16 cellular contexts compared by ENCODE assay signal in genomic region chr1:234562336-234562735, GRCh38. TPM values are rescaled to one million over a fixed set of nuclear protein-coding genes. Genes with fewer than 3 reads are reported as not detected.
DNase-seq lines count a peak whose midpoint lies in the region; ATAC-seq and TF ChIP-seq lines count a peak whose summit lies in the region.
"Had no signal": no experiment of that assay in that cellular context is flagged by ENCODE, and none has a peak within 500 bp of the region (broad histone marks: within the 10 kb centered on the region; RNA-seq: fewer than 3 reads in every experiment).

No MANE protein-coding gene starts in this region.

- no peaks in the 10 kb centered on the region for H3K36me3 ChIP-seq in esophagus squamous epithelium
- no peaks in the 10 kb centered on the region for H3K36me3 ChIP-seq in mesodermal cell (ENCODE audit: control insufficient read depth, insufficient read depth, low read length)
- H3K36me3 ChIP-seq in uterus, result no peaks in the 10 kb centered on the region
- H3K36me3 ChIP-seq: BLaER1 had no signal

- DNase-seq in activated CD8-positive, alpha-beta memory T cell treated with anti-CD3 and anti-CD28 coated beads, Interleukin-2, amount 50 U/mL, for 48 hours, result peak; percentile 23
- no peak for DNase-seq in activated CD8-positive, alpha-beta memory T cell treated with anti-CD3 and anti-CD28 coated beads, Interleukin-2, amount 50 U/mL, for 4 hours
- DNase-seq in esophagus squamous epithelium (lab: John Stamatoyannopoulos, UW) (no peak), uterus (peak in 1 of 2 donors; percentile 24), T-helper 1 cell (no peak)
- DNase-seq: activated naive CD8-positive, alpha-beta T cell treated with anti-CD3 and anti-CD28 coated beads, Interleukin-2, amount 10 ng/mL, durations not matched to agents 7 days and 5 days; activated T-cell treated with anti-CD3 and anti-CD28 coated beads, Interleukin-2, amount 50 U/mL, for 4 hours; DMS 273 treated with DMSO at 0.1 percent for 48 hours; SHP77 treated with DMSO at 0.1 percent for 48 hours; substantia nigra had no signal

- 38 to 60% methylated on average over 5 to 6 of the region's 7 CpGs for WGBS in esophagus squamous epithelium, 2 donors
- WGBS in mesodermal cell (ENCODE audit: insufficient coverage in 2 of 2), 2 experiments, result 82 to 92% methylated on average over 5 to 7 of the region's 7 CpGs

- no peak for ATAC-seq in HG03378 (IDR thresholded peaks at IDR 0.05; ENCODE audit: unreplicated experiment)
- no peak for ATAC-seq in HG03159 (IDR thresholded peaks at IDR 0.05; ENCODE audit: unreplicated experiment)
- ATAC-seq: activated T-cell treated with anti-CD3 and anti-CD28 coated beads, Interleukin-2, amount 50 U/mL, for 4 hours had no signal

- no peak for TF ChIP-seq POLR2A in esophagus squamous epithelium (IDR thresholded peaks at IDR 0.05)
- TF ChIP-seq POLR2A in uterus (IDR thresholded peaks at IDR 0.05), result no peak

- intact Hi-C loops in esophagus squamous epithelium (cut with DNase I), result no loop called here
- intact Hi-C loops in uterus (cut with DNase I; ENCODE audit: low total_unique reads), result no loop called here

- H3K27ac ChIP-seq in esophagus squamous epithelium, result peak overlapping the region in 3 of 4 donors; percentile 31 to 65 (median 48)
- peak overlapping the region; percentile 6 for H3K27ac ChIP-seq in mesodermal cell (ENCODE audit: low read depth, low read length, severe bottlenecking)
- H3K27ac ChIP-seq in uterus, result peak overlapping the region; percentile 58 to 62
- H3K27ac ChIP-seq: 22Rv1, BLaER1, KMS-11 had no signal

- no peak overlapping the region for H3K4me3 ChIP-seq in esophagus squamous epithelium
- no peak overlapping the region for H3K4me3 ChIP-seq in mesodermal cell (ENCODE audit: extremely low read depth, insufficient read depth, low read length, poor library complexity, severe bottlenecking)
- H3K4me3 ChIP-seq in uterus, result no peak overlapping the region
- H3K4me3 ChIP-seq: BLaER1 had no signal

- H3K4me1 ChIP-seq in esophagus squamous epithelium (peaks cover 6 to 45% (median 7%) of the 10 kb centered on the region in 3 donors), mesodermal cell (ENCODE audit: control insufficient read depth, insufficient read depth, low read length, poor library complexity, severe bottlenecking) (peaks cover 21% of the 10 kb centered on the region), uterus (no peaks in the 10 kb centered on the region)

- TF ChIP-seq CTCF in esophagus squamous epithelium (IDR thresholded peaks at IDR 0.05), result no peak
- TF ChIP-seq CTCF in uterus (IDR thresholded peaks at IDR 0.05), result no peak

- H3K27me3 ChIP-seq in esophagus squamous epithelium, result no peaks in the 10 kb centered on the region
- no peaks in the 10 kb centered on the region for H3K27me3 ChIP-seq in uterus
- H3K27me3 ChIP-seq: BLaER1 had no signal

- no peaks in the 10 kb centered on the region for H3K9me3 ChIP-seq in esophagus squamous epithelium
- H3K9me3 ChIP-seq in mesodermal cell (ENCODE audit: control insufficient read depth, low read length), result no peaks in the 10 kb centered on the region
- no peaks in the 10 kb centered on the region for H3K9me3 ChIP-seq in uterus

RNA-seq across cellular contexts. Expression of gene IRF2BP2, which starts 47.6 kb away (rescaled TPM):
- total RNA-seq in esophagus squamous epithelium (10 to 100 TPM; 52.5 to 66.8 (median 57.6) TPM), uterus (100 to 1,000 TPM in 3 of 4 donors, 10 to 100 TPM in 1; 56.8 to 182 (median 124) TPM)
- 122 TPM for polyA plus RNA-seq in mesodermal cell (2013, experiment 1 of 2)
- 99.9 TPM for polyA plus RNA-seq in mesodermal cell (2013, experiment 2 of 2)

Comparison
In these comparisons a context has a peak if more than half of its experiments do, and no peak if none do; other contexts are left out.
1. H3K27ac ChIP-seq: peak in every context shown above with its lines; median percentile 60 in uterus; 48 in esophagus squamous epithelium; 6 in mesodermal cell.